ENCODE assay signal across 1 cellular context in the genomic region with DNA sequence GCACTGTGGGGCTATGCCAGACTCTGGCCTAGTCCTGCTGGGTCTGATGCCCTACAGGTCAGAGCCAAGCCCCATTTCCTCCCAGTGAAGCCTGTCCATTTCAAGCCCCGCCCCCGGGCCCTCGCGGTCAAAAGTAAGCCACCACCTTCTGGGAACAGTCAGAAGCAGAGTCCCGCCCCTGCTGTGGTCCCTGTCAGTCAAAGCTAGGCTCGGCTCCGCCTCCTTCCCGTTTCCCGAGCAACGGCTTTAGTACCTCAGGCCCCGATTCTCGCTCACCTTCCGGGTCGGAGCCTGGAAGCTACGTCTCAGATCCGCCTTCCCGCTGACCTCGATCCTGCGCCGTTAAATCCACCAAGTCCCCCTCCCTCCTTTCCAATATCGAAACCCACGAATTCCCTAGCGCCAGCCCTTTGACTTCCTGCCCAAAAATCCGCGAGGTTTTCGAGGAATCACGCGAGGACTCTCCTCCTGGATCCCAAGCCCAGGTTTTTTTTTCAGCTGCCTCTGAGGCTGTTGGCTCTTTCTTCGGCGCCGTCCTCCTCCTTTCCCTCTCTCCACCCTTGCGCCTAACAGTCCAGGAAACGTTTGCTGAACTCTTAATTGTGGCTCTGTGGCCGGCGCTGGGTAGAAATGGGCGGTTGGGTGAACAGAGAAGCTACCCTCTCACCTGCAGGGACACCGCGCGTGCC.
TF ChIP-seq lines count a peak whose summit lies in the region.

No MANE protein-coding gene starts in this region.

TF ChIP-seq in HEK293, 187 proteins besides CTCF, POLR2A, EP300 and RAD21 (continued from another document and continues in another):
- no peak for TF ChIP-seq ZNF114 (tag by site-specific recombination; IDR thresholded peaks at IDR 0.05)
- TF ChIP-seq IKZF3 (tag by site-specific recombination; IDR thresholded peaks at IDR 0.05) = peak; percentile 93
- no peak for TF ChIP-seq ZNF585B (tag by site-specific recombination; IDR thresholded peaks at IDR 0.05)
- TF ChIP-seq ZFP69B (tag by site-specific recombination; IDR thresholded peaks at IDR 0.05) = no peak
- TF ChIP-seq ZBTB26 (tag by site-specific recombination; optimal IDR thresholded peaks at IDR 0.05) = peak; percentile 25
- TF ChIP-seq ZNF18 (tag by site-specific recombination; IDR thresholded peaks at IDR 0.05) = no peak
- TF ChIP-seq ZNF571 (tag by site-specific recombination; IDR thresholded peaks at IDR 0.05) = no peak
- TF ChIP-seq KLF7 (tag by site-specific recombination; IDR thresholded peaks at IDR 0.05; ENCODE audit: borderline replicate concordance) = 0 out of 2 replicates have a peak, but pooled peaks have one; percentile 39
- peak; percentile 70; the same call in 1 of the 2 replicates for TF ChIP-seq ZNF2 (tag by site-specific recombination; IDR thresholded peaks at IDR 0.05)
- peak; percentile 82; the same call in 1 of the 2 replicates for TF ChIP-seq ZBTB20 (tag by site-specific recombination; IDR thresholded peaks at IDR 0.05)
- no peak for TF ChIP-seq SCRT1 (tag by site-specific recombination; IDR thresholded peaks at IDR 0.05; ENCODE audit: borderline replicate concordance)
- no peak for TF ChIP-seq PRDM4 (tag by site-specific recombination; IDR thresholded peaks at IDR 0.05)
- TF ChIP-seq, protein P1, sequence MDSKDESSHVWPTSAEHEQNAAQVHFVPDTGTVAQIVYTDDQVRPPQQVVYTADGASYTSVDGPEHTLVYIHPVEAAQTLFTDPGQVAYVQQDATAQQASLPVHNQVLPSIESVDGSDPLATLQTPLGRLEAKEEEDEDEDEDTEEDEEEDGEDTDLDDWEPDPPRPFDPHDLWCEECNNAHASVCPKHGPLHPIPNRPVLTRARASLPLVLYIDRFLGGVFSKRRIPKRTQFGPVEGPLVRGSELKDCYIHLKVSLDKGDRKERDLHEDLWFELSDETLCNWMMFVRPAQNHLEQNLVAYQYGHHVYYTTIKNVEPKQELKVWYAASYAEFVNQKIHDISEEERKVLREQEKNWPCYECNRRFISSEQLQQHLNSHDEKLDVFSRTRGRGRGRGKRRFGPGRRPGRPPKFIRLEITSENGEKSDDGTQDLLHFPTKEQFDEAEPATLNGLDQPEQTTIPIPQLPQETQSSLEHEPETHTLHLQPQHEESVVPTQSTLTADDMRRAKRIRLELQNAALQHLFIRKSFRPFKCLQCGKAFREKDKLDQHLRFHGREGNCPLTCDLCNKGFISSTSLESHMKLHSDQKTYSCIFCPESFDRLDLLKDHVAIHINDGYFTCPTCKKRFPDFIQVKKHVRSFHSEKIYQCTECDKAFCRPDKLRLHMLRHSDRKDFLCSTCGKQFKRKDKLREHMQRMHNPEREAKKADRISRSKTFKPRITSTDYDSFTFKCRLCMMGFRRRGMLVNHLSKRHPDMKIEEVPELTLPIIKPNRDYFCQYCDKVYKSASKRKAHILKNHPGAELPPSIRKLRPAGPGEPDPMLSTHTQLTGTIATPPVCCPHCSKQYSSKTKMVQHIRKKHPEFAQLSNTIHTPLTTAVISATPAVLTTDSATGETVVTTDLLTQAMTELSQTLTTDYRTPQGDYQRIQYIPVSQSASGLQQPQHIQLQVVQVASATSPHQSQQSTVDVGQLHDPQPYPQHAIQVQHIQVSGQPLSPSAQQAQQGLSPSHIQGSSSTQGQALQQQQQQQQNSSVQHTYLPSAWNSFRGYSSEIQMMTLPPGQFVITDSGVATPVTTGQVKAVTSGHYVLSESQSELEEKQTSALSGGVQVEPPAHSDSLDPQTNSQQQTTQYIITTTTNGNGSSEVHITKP (tag by site-specific recombination; IDR thresholded peaks at IDR 0.05) = peak; percentile 75
- TF ChIP-seq MZF1 (tag by site-specific recombination; IDR thresholded peaks at IDR 0.05; ENCODE audit: borderline replicate concordance) = peak; percentile 67; the same call in 1 of the 2 replicates
- TF ChIP-seq, protein P2, sequence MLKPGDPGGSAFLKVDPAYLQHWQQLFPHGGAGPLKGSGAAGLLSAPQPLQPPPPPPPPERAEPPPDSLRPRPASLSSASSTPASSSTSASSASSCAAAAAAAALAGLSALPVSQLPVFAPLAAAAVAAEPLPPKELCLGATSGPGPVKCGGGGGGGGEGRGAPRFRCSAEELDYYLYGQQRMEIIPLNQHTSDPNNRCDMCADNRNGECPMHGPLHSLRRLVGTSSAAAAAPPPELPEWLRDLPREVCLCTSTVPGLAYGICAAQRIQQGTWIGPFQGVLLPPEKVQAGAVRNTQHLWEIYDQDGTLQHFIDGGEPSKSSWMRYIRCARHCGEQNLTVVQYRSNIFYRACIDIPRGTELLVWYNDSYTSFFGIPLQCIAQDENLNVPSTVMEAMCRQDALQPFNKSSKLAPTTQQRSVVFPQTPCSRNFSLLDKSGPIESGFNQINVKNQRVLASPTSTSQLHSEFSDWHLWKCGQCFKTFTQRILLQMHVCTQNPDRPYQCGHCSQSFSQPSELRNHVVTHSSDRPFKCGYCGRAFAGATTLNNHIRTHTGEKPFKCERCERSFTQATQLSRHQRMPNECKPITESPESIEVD (tag by site-specific recombination; IDR thresholded peaks at IDR 0.05) = no peak
- TF ChIP-seq ZNF423 (tag by site-specific recombination; IDR thresholded peaks at IDR 0.05) = no peak
- no peak for TF ChIP-seq GLIS2 (tag by site-specific recombination; IDR thresholded peaks at IDR 0.05)
- TF ChIP-seq ZSCAN16 (tag by site-specific recombination; IDR thresholded peaks at IDR 0.05) = peak; percentile 81
- peak; percentile 64; the same call in 1 of the 2 replicates for TF ChIP-seq ZSCAN30 (tag by site-specific recombination; IDR thresholded peaks at IDR 0.05)
- peak; percentile 56 for TF ChIP-seq ZNF639 (tag by site-specific recombination; IDR thresholded peaks at IDR 0.05)
- no peak for TF ChIP-seq ZNF549 (tag by site-specific recombination; IDR thresholded peaks at IDR 0.05)
- no peak for TF ChIP-seq ZNF473 (tag by site-specific recombination; IDR thresholded peaks at IDR 0.05)
- peak; percentile 87 for TF ChIP-seq SP3 (tag by site-specific recombination; IDR thresholded peaks at IDR 0.05)
- TF ChIP-seq PBX3 (CRISPR knock-in tag; IDR thresholded peaks at IDR 0.05) = peak; percentile 88; the same call in 1 of the 2 replicates
- no peak for TF ChIP-seq ZNF248 (tag by site-specific recombination; IDR thresholded peaks at IDR 0.05)
- peak; percentile 99 for TF ChIP-seq BCL6B (tag by site-specific recombination; IDR thresholded peaks at IDR 0.05)
- TF ChIP-seq ZFHX2 (tag by site-specific recombination; conservative IDR thresholded peaks at IDR 0.05) = 0 out of 2 replicates have a peak, but pooled peaks have one; percentile 9
- TF ChIP-seq, protein P3, sequence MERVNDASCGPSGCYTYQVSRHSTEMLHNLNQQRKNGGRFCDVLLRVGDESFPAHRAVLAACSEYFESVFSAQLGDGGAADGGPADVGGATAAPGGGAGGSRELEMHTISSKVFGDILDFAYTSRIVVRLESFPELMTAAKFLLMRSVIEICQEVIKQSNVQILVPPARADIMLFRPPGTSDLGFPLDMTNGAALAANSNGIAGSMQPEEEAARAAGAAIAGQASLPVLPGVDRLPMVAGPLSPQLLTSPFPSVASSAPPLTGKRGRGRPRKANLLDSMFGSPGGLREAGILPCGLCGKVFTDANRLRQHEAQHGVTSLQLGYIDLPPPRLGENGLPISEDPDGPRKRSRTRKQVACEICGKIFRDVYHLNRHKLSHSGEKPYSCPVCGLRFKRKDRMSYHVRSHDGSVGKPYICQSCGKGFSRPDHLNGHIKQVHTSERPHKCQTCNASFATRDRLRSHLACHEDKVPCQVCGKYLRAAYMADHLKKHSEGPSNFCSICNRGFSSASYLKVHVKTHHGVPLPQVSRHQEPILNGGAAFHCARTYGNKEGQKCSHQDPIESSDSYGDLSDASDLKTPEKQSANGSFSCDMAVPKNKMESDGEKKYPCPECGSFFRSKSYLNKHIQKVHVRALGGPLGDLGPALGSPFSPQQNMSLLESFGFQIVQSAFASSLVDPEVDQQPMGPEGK (tag by site-specific recombination; IDR thresholded peaks at IDR 0.05) = peak; percentile 74; the same call in 1 of the 2 replicates
- TF ChIP-seq ZNF558 (tag by site-specific recombination; IDR thresholded peaks at IDR 0.05) = no peak
- TF ChIP-seq ZFP41 (tag by site-specific recombination; IDR thresholded peaks at IDR 0.05; ENCODE audit: borderline replicate concordance) = no peak
- no peak for TF ChIP-seq GLI2 (tag by site-specific recombination; IDR thresholded peaks at IDR 0.05; ENCODE audit: borderline replicate concordance, low read depth)
- no peak for TF ChIP-seq ZNF768 (tag by site-specific recombination; IDR thresholded peaks at IDR 0.05)
- TF ChIP-seq KLF1 (tag by site-specific recombination; IDR thresholded peaks at IDR 0.05) = 0 out of 2 replicates have a peak, but pooled peaks have one; percentile 9
- peak; percentile 82 for TF ChIP-seq ZNF335 (tag by site-specific recombination; conservative IDR thresholded peaks at IDR 0.05)
- TF ChIP-seq, protein P4, sequence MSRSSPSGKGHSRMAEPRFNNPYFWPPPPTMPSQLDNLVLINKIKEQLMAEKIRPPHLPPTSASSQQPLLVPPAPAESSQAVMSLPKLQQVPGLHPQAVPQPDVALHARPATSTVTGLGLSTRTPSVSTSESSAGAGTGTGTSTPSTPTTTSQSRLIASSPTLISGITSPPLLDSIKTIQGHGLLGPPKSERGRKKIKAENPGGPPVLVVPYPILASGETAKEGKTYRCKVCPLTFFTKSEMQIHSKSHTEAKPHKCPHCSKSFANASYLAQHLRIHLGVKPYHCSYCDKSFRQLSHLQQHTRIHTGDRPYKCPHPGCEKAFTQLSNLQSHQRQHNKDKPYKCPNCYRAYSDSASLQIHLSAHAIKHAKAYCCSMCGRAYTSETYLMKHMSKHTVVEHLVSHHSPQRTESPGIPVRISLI (tag by site-specific recombination; IDR thresholded peaks at IDR 0.05) = peak; percentile 93
- TF ChIP-seq ZFP3 (tag by site-specific recombination; IDR thresholded peaks at IDR 0.05; ENCODE audit: low read depth) = no peak
- TF ChIP-seq ZNF366 (tag by site-specific recombination; conservative IDR thresholded peaks at IDR 0.05) = peak; percentile 95
- TF ChIP-seq FEZF1 (tag by site-specific recombination; IDR thresholded peaks at IDR 0.05) = no peak
- no peak for TF ChIP-seq ZNF670 (tag by site-specific recombination; IDR thresholded peaks at IDR 0.05; ENCODE audit: low read depth)
- TF ChIP-seq REPIN1 (tag by site-specific recombination; IDR thresholded peaks at IDR 0.05; ENCODE audit: low read depth) = no peak
